Comparison of ENCODE assay signal across 7 cellular contexts in the genomic region with DNA sequence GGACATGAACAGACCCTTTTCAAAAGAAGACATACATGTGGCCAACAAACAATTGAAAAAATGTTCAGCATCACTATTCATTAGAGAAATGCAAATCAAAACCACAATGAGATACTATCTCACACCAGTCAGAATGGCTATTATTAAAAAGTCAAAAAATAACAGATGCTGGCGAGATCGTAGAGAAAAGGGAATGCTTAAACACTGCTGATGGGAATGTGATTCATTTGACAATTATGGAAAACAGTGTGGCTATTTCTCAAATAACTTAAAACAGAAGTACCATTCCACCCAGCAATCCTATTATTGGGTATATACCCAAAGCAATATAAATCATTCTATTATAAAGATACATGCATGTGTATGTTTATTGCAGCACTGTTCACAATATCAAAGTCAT.
DNase-seq lines count a peak whose midpoint lies in the region; FAIRE-seq and TF ChIP-seq lines count a peak whose summit lies in the region.
"Not testable (repeated sequence)": the region's sequence is repeated elsewhere in the genome, so short reads cannot be mapped to it uniquely, and the experiment has no call there.

No MANE protein-coding gene starts in this region.

- BruUV-seq in mammary epithelial cell (replicated peaks; lab: Mats Ljungman, UMichigan): TSS peak; percentile 85

- DNase-seq in AG10803 (ENCODE audit: low read depth) (peak; percentile 81), GM04503 (ENCODE audit: low read depth) (peak; percentile 29), HFFc6 (peak; percentile 8), astrocyte (ENCODE audit: low read depth) (peak; percentile 73), fibroblast of villous mesenchyme (ENCODE audit: low read depth) (peak; percentile 73)
- DNase-seq in SK-N-SH, mammary epithelial cell: not testable (repeated sequence)

- H3K9me3 Mint-ChIP-seq in HFFc6; astrocyte (ENCODE audit: unreplicated experiment): not testable (repeated sequence)

- WGBS in SK-N-SH (ENCODE audit: low lambda C conversion rate): 37% methylated on average over 2 of the region's 2 CpGs
- 94% methylated on average over 2 of the region's 2 CpGs for WGBS in mammary epithelial cell (ENCODE audit: low coverage, missing lambda C conversion rate)

- H3K27me3 Mint-ChIP-seq in HFFc6 (ENCODE audit: insufficient read depth); astrocyte (ENCODE audit: low read depth, unreplicated experiment): not testable (repeated sequence)

- H3K36me3 Mint-ChIP-seq in HFFc6 (ENCODE audit: low read depth); astrocyte (ENCODE audit: low read depth, unreplicated experiment): not testable (repeated sequence)

- H3K4me1 Mint-ChIP-seq in HFFc6 (ENCODE audit: low read depth): peaks cover 23% of the 10 kb centered on the region
- not testable (repeated sequence) for H3K4me1 Mint-ChIP-seq in astrocyte (ENCODE audit: low read depth, unreplicated experiment)

- H3K36me3 ChIP-seq in SK-N-SH (replicated peaks in 1 of 2; ENCODE audit: control insufficient read depth in 1 of 2, insufficient read depth in 2 of 2, low read length in 1 of 2); astrocyte (ENCODE audit: insufficient read depth, low read length); mammary epithelial cell (ENCODE audit: insufficient read depth, low read length): not testable (repeated sequence)

- H3K9me2 ChIP-seq in SK-N-SH: not testable (repeated sequence)

- not testable (repeated sequence) for H3K9me3 ChIP-seq in SK-N-SH; astrocyte (ENCODE audit: insufficient read depth, low read depth, low read length); mammary epithelial cell (replicated peaks; ENCODE audit: insufficient read depth, low read length)

- not testable (repeated sequence) for H3K27ac Mint-ChIP-seq in HFFc6; astrocyte (ENCODE audit: unreplicated experiment)

- dilution Hi-C loops in mammary epithelial cell (cut with HindIII; ENCODE audit: low sequenced_read_pairs): not testable (repeated sequence)

- not testable (repeated sequence) for H3K4me3 ChIP-seq in AG10803 (ENCODE audit: low read length); SK-N-SH (ENCODE audit: low read depth in 2 of 2, low read length in 1 of 2); astrocyte (ENCODE audit: insufficient read depth, low read depth, low read length); mammary epithelial cell (replicated peaks in 1 of 3; ENCODE audit: insufficient read depth in 1 of 3, low read depth in 2 of 3, low read length in 3 of 3); fibroblast of villous mesenchyme (ENCODE audit: low read depth, low read length)

- intact Hi-C loops in mammary epithelial cell (cut with micrococcal nuclease): loop anchor here (5.0 kb wide), 1 partner anchor 188 kb away; no protein-coding TSS in a partner anchor

- H3K27me3 ChIP-seq in SK-N-SH (ENCODE audit: insufficient read depth); astrocyte (ENCODE audit: insufficient read depth, low read length); mammary epithelial cell (ENCODE audit: insufficient read depth, low read length): not testable (repeated sequence)

- not testable (repeated sequence) for FAIRE-seq in astrocyte (lab: Jason Lieb, UNC)

- not testable (repeated sequence) for H3F3A ChIP-seq in SK-N-SH (replicated peaks; ENCODE audit: insufficient read depth)

- in situ Hi-C loops in mammary epithelial cell (cut with MboI; ENCODE audit: low sequenced_read_pairs in 2 of 2): not testable (repeated sequence)

- CTCF ChIA-PET in SK-N-SH (lab: Yijun Ruan, JAX); mammary epithelial cell (lab: Charles Lee; ENCODE audit: low non-redundant PET): not testable (repeated sequence)

- TF ChIP-seq CTCF in AG10803 (conservative IDR thresholded peaks at IDR 0.05; ENCODE audit: low read length); HFFc6 (IDR thresholded peaks at IDR 0.05); SK-N-SH (IDR thresholded peaks at IDR 0.05); astrocyte (IDR thresholded peaks at IDR 0.05; ENCODE audit: insufficient read depth, low read depth, low read length); mammary epithelial cell (conservative IDR thresholded peaks at IDR 0.05 in 1 of 2, IDR thresholded peaks at IDR 0.05 in 1 of 2; ENCODE audit: extremely low read depth in 1 of 2, insufficient read depth in 1 of 2, low read depth in 1 of 2, low read length in 2 of 2); fibroblast of villous mesenchyme (IDR thresholded peaks at IDR 0.05; ENCODE audit: insufficient read depth, low read depth, low read length): not testable (repeated sequence)

- TF ChIP-seq RAD21 in SK-N-SH (IDR thresholded peaks at IDR 0.05; ENCODE audit: low read length): not testable (repeated sequence)

- not testable (repeated sequence) for H3K79me2 ChIP-seq in SK-N-SH (ENCODE audit: insufficient read depth); astrocyte (ENCODE audit: insufficient read depth, low read length); mammary epithelial cell (ENCODE audit: insufficient read depth, low read length)

- not testable (repeated sequence) for H3K4me2 ChIP-seq in SK-N-SH; astrocyte (ENCODE audit: low read length); mammary epithelial cell (ENCODE audit: insufficient read depth, low read depth, low read length)

- not testable (repeated sequence) for H3K4me1 ChIP-seq in SK-N-SH (ENCODE audit: control insufficient read depth in 1 of 2, insufficient read depth in 2 of 2, low read depth in 1 of 2, low read length in 1 of 2); astrocyte (ENCODE audit: insufficient read depth, low read length)
- H3K4me1 ChIP-seq in mammary epithelial cell (ENCODE audit: insufficient read depth, low read length): peaks cover 13% of the 10 kb centered on the region

- not testable (repeated sequence) for H3K9ac ChIP-seq in SK-N-SH; astrocyte (ENCODE audit: low read length); mammary epithelial cell (ENCODE audit: insufficient read depth, low read length)

- not testable (repeated sequence) for H2AFZ ChIP-seq in SK-N-SH (ENCODE audit: low read depth); astrocyte (ENCODE audit: low read depth, low read length); mammary epithelial cell (ENCODE audit: low read depth, low read length)

- not testable (repeated sequence) for H3K27ac ChIP-seq in SK-N-SH (ENCODE audit: low read depth in 2 of 2, low read length in 1 of 2); astrocyte (ENCODE audit: low read depth, low read length); mammary epithelial cell (ENCODE audit: insufficient read depth, low read depth, low read length)

- H3K4me3 Mint-ChIP-seq in HFFc6; astrocyte (ENCODE audit: unreplicated experiment): not testable (repeated sequence)

- not testable (repeated sequence) for H4K20me1 ChIP-seq in SK-N-SH (ENCODE audit: insufficient read depth); astrocyte (ENCODE audit: insufficient read depth, low read length); mammary epithelial cell (ENCODE audit: insufficient read depth, low read length)

- TF ChIP-seq EP300 in SK-N-SH (IDR thresholded peaks at IDR 0.05; ENCODE audit: borderline replicate concordance in 1 of 2, low read depth in 1 of 2, low read length in 1 of 2): not testable (repeated sequence)

- POLR2A ChIA-PET in SK-N-SH (lab: Yijun Ruan, JAX): not testable (repeated sequence)

TF ChIP-seq in SK-N-SH, 30 proteins besides CTCF, POLR2A, EP300 and RAD21:
- peak; percentile 34 for TF ChIP-seq TCF12 (IDR thresholded peaks at IDR 0.05)
